In genomic region chr4:1496116-1496642, GRCh38 we compare ENCODE assay signal across 28 cellular contexts.
DNase-seq lines count a peak whose midpoint lies in the region; ATAC-seq and TF ChIP-seq lines count a peak whose summit lies in the region.
"Had no signal": no experiment of that assay in that cellular context is flagged by ENCODE, and none has a peak within 500 bp of the region (broad histone marks: within the 10 kb centered on the region; RNA-seq: fewer than 3 reads in every experiment).

No MANE protein-coding gene starts in this region.

- H3K14ac ChIP-seq in neuronal stem cell (ENCODE audit: low read length) = no peak overlapping the region

- CTCF ChIA-PET in SK-N-SH (lab: Yijun Ruan, JAX) (interaction anchor here (1.0 kb wide), 1 partner anchor 17 kb away, joined by 4 read pairs; no protein-coding TSS in a partner anchor), WTC11 (lab: Charles Lee) (interaction anchor here (0.7 kb wide), 1 partner anchor 53 kb away, joined by 3 read pairs; no protein-coding TSS in a partner anchor)

- no peaks in the 10 kb centered on the region for H3F3A ChIP-seq in SK-N-SH (replicated peaks; ENCODE audit: insufficient read depth)

- peak overlapping the region; percentile 83 for H3K18ac ChIP-seq in neuronal stem cell (ENCODE audit: low read length)

- no peak for TF ChIP-seq RAD21 in SK-N-SH (IDR thresholded peaks at IDR 0.05; ENCODE audit: low read length)

- H3K4me3 Mint-ChIP-seq in WTC11 = no peak overlapping the region
- no peak overlapping the region for H3K4me3 Mint-ChIP-seq in activated T-cell treated with anti-CD3 and anti-CD28 coated beads, Interleukin-2, amount 50 U/mL, for 24 hours
- H3K4me3 Mint-ChIP-seq: CD4-positive, alpha-beta memory T cell; HFFc6 had no signal

- intact Hi-C loops in uterus (cut with DNase I; ENCODE audit: low total_unique reads) = no loop called here

- no peak for TF ChIP-seq CTCF in SK-N-SH (IDR thresholded peaks at IDR 0.05)
- no peak for TF ChIP-seq CTCF in WTC11 (IDR thresholded peaks at IDR 0.05)
- TF ChIP-seq CTCF in uterus (IDR thresholded peaks at IDR 0.05) = no peak

- peak overlapping the region; percentile 90 for H2AK5ac ChIP-seq in neuronal stem cell (ENCODE audit: low read depth, low read length)

- no peak overlapping the region for H2BK15ac ChIP-seq in neuronal stem cell (ENCODE audit: low read length)

- POLR2A ChIA-PET in SK-N-SH (lab: Yijun Ruan, JAX) = no interaction called here
- POLR2A ChIA-PET in WTC11 (lab: Charles Lee) = no interaction called here

- no peak for TF ChIP-seq EP300 in SK-N-SH (IDR thresholded peaks at IDR 0.05; ENCODE audit: borderline replicate concordance in 1 of 2, low read depth in 1 of 2, low read length in 1 of 2)

- H3K27me3 ChIP-seq in SK-N-SH (ENCODE audit: insufficient read depth) (peaks cover 55% of the 10 kb centered on the region), neuronal stem cell (ENCODE audit: control insufficient read depth in 3 of 3, insufficient read depth in 3 of 3, low read depth in 1 of 3, low read length in 3 of 3) (peaks cover 0 to 49% (median 0%) of the 10 kb centered on the region in 3 experiments), uterus (peaks cover 0 to 6% of the 10 kb centered on the region in 2 donors)

- H2BK5ac ChIP-seq in neuronal stem cell (ENCODE audit: low read length) = peak overlapping the region; percentile 39

- H3K4me1 ChIP-seq in SK-N-SH (ENCODE audit: control insufficient read depth in 1 of 2, insufficient read depth in 2 of 2, low read depth in 1 of 2, low read length in 1 of 2) = no peaks in the 10 kb centered on the region
- peaks cover 0 to 1% of the 10 kb centered on the region in 2 donors for H3K4me1 ChIP-seq in neuronal stem cell (ENCODE audit: control insufficient read depth in 2 of 2, insufficient read depth in 1 of 2, low read depth in 1 of 2, low read length in 2 of 2)
- no peaks in the 10 kb centered on the region for H3K4me1 ChIP-seq in uterus
- H3K4me1 ChIP-seq: Caco-2, HAP-1 had no signal

- H3K4ac ChIP-seq in neuronal stem cell (ENCODE audit: low read length) = no peak overlapping the region

- H3K23ac ChIP-seq in neuronal stem cell (ENCODE audit: low read depth, low read length, poor library complexity) = peak overlapping the region; percentile 85

- ATAC-seq in SK-N-SH treated with all-trans-retinoic acid at 6 μM for 48 hours = no peak
- ATAC-seq in WTC11 = no peak
- ATAC-seq: K562 had no signal

- no peaks in the 10 kb centered on the region for H3K36me3 Mint-ChIP-seq in WTC11
- no peaks in the 10 kb centered on the region for H3K36me3 Mint-ChIP-seq in activated T-cell treated with anti-CD3 and anti-CD28 coated beads, Interleukin-2, amount 50 U/mL, for 24 hours (ENCODE audit: low read depth)
- H3K36me3 Mint-ChIP-seq: CD4-positive, alpha-beta memory T cell had no signal

- H3K4me2 ChIP-seq in SK-N-SH (no peak overlapping the region), neuronal stem cell (ENCODE audit: insufficient read depth, low read length, poor library complexity, severe bottlenecking) (no peak overlapping the region)

- no peaks in the 10 kb centered on the region for H3K79me1 ChIP-seq in neuronal stem cell (ENCODE audit: low read depth, low read length)

- peak overlapping the region; percentile 22 for H2BK12ac ChIP-seq in neuronal stem cell (ENCODE audit: low read length)

- H4K20me1 ChIP-seq in SK-N-SH (ENCODE audit: insufficient read depth) = no peaks in the 10 kb centered on the region

- H3K4me1 Mint-ChIP-seq in WTC11 = no peaks in the 10 kb centered on the region
- no peaks in the 10 kb centered on the region for H3K4me1 Mint-ChIP-seq in activated T-cell treated with anti-CD3 and anti-CD28 coated beads, Interleukin-2, amount 50 U/mL, for 24 hours (ENCODE audit: low read depth)
- H3K4me1 Mint-ChIP-seq: CD4-positive, alpha-beta memory T cell had no signal

- H4K91ac ChIP-seq in neuronal stem cell (ENCODE audit: low read depth, low read length, poor library complexity) = no peak overlapping the region

- H3K27me3 Mint-ChIP-seq in WTC11 (ENCODE audit: low read depth) = no peaks in the 10 kb centered on the region
- H3K27me3 Mint-ChIP-seq in activated T-cell treated with anti-CD3 and anti-CD28 coated beads, Interleukin-2, amount 50 U/mL, for 24 hours = peaks cover 14% of the 10 kb centered on the region

- H3K27ac Mint-ChIP-seq in WTC11 = no peak overlapping the region
- no peak overlapping the region for H3K27ac Mint-ChIP-seq in activated T-cell treated with anti-CD3 and anti-CD28 coated beads, Interleukin-2, amount 50 U/mL, for 24 hours
- H3K27ac Mint-ChIP-seq: CD4-positive, alpha-beta memory T cell; HFFc6 had no signal

- 13% methylated on average over 3 of the region's 9 CpGs for WGBS in SK-N-SH (ENCODE audit: low lambda C conversion rate)
- WGBS in neuronal stem cell (ENCODE audit: extremely low coverage in 2 of 2, insufficient read length in 2 of 2, insufficient replicate concordance in 1 of 2), 2 donors = no CpG with 5 or more reads among the region's 9 CpGs

- H2AFZ ChIP-seq in SK-N-SH (ENCODE audit: low read depth) = no peak overlapping the region
- no peak overlapping the region for H2AFZ ChIP-seq in neuronal stem cell (ENCODE audit: low read length)

- H3K4me3 ChIP-seq in SK-N-SH (ENCODE audit: low read depth in 2 of 2, low read length in 1 of 2) (no peak overlapping the region), neuronal stem cell (ENCODE audit: low read length in 2 of 2) (no peak overlapping the region), uterus (no peak overlapping the region)
- H3K4me3 ChIP-seq: HAP-1, K562 had no signal

- H3K36me3 ChIP-seq in SK-N-SH (replicated peaks in 1 of 2; ENCODE audit: control insufficient read depth in 1 of 2, insufficient read depth in 2 of 2, low read length in 1 of 2) = no peaks in the 10 kb centered on the region
- no peaks in the 10 kb centered on the region for H3K36me3 ChIP-seq in neuronal stem cell (replicated peaks in 1 of 2; ENCODE audit: control insufficient read depth in 2 of 2, insufficient read depth in 2 of 2, low read length in 2 of 2)
- H3K36me3 ChIP-seq in uterus = no peaks in the 10 kb centered on the region
- H3K36me3 ChIP-seq: HAP-1 had no signal

- H3K27ac ChIP-seq in SK-N-SH (ENCODE audit: low read depth in 2 of 2, low read length in 1 of 2) (no peak overlapping the region), neuronal stem cell (replicated peaks; ENCODE audit: low read length) (no peak overlapping the region), uterus (no peak overlapping the region)
- H3K27ac ChIP-seq: 22Rv1 had no signal

- DNase-seq in SK-N-SH (peak; percentile 6), 8988T (peak; percentile 10), WTC11 (ENCODE audit: low spot score) (peak; percentile 6), neuronal stem cell (ENCODE audit: low spot score) (no peak), pons (ENCODE audit: low spot score) (no peak), uterus (no peak)
- no peak for DNase-seq in activated T-cell treated with anti-CD3 and anti-CD28 coated beads, Interleukin-2, amount 50 U/mL, for 24 hours
- DNase-seq: ACHN; Caco-2; CD4-positive, alpha-beta memory T cell; DMS 273 treated with DMSO at 0.1 percent for 48 hours; DMS79 treated with DMSO at 0.1 percent for 48 hours; GF-D8; GOT3; HFFc6; Kasumi-1; NCI-H1092 treated with DMSO at 0.1 percent for 48 hours; NCI-H1436; NCI-H187; NCI-H2081 treated with DMSO at 0.1 percent for 48 hours; NCI-H2171; NCI-H226; NCI-H510A; NCI-H748 treated with DMSO at 0.1 percent for 48 hours had no signal

- H2BK120ac ChIP-seq in neuronal stem cell (ENCODE audit: low read depth, low read length) = no peak overlapping the region

- TF ChIP-seq POLR2A in uterus (IDR thresholded peaks at IDR 0.05) = no peak

- no peak overlapping the region for H3K9ac ChIP-seq in SK-N-SH
- no peak overlapping the region for H3K9ac ChIP-seq in neuronal stem cell (ENCODE audit: low read depth, low read length, poor library complexity)

- no peaks in the 10 kb centered on the region for H3K79me2 ChIP-seq in SK-N-SH (ENCODE audit: insufficient read depth)

- no peaks in the 10 kb centered on the region for H3K9me3 Mint-ChIP-seq in WTC11
- no peaks in the 10 kb centered on the region for H3K9me3 Mint-ChIP-seq in activated T-cell treated with anti-CD3 and anti-CD28 coated beads, Interleukin-2, amount 50 U/mL, for 24 hours
- H3K9me3 Mint-ChIP-seq: CD4-positive, alpha-beta memory T cell; HFFc6 had no signal

- H3K9me3 ChIP-seq in SK-N-SH (no peaks in the 10 kb centered on the region), neuronal stem cell (replicated peaks in 1 of 2; ENCODE audit: control insufficient read depth in 2 of 2, insufficient read depth in 1 of 2, low read depth in 1 of 2, low read length in 2 of 2) (peaks cover 0 to 2% of the 10 kb centered on the region in 2 donors), uterus (no peaks in the 10 kb centered on the region)
- H3K9me3 ChIP-seq: Caco-2, HAP-1 had no signal

- H4K8ac ChIP-seq in neuronal stem cell (ENCODE audit: low read depth, low read length) = no peak overlapping the region

- H3K9me2 ChIP-seq in SK-N-SH = no peaks in the 10 kb centered on the region

TF ChIP-seq in SK-N-SH treated with all-trans-retinoic acid at 6 μM for 48 hours, 23 proteins besides CTCF, POLR2A, EP300 and RAD21 (continues in another document):
- TF ChIP-seq TCF4 (CRISPR knock-in tag; IDR thresholded peaks at IDR 0.05; ENCODE audit: borderline replicate concordance) = no peak
- no peak for TF ChIP-seq ZC3H10 (CRISPR knock-in tag; IDR thresholded peaks at IDR 0.05)

TF ChIP-seq in WTC11, 78 proteins besides CTCF, POLR2A, EP300 and RAD21 (continues in another document):
- TF ChIP-seq ZNF425 (CRISPR knock-in tag; conservative IDR thresholded peaks at IDR 0.05) (no peak), FOXP1 (CRISPR knock-in tag; IDR thresholded peaks at IDR 0.05; ENCODE audit: borderline replicate concordance) (no peak)

Comparison
In these comparisons a context has a peak if more than half of its experiments do, and no peak if none do; other contexts are left out.
1. DNase-seq: peak in SK-N-SH (single experiment), 8988T (single experiment) and WTC11 (single experiment); none in neuronal stem cell (single experiment), activated T-cell treated with anti-CD3 and anti-CD28 coated beads, Interleukin-2, amount 50 U/mL, for 24 hours (single experiment), pons (single experiment) and uterus (0 of 2).